30 cellular contexts compared by ENCODE assay signal in genomic region chr4:87382116-87382515, GRCh38. TPM values are rescaled to one million over a fixed set of nuclear protein-coding genes. Genes with fewer than 3 reads are reported as not detected.
"Had no signal": no experiment of that assay in that cellular context is flagged by ENCODE, and none has a peak within 500 bp of the region (broad histone marks: within the 10 kb centered on the region; RNA-seq: fewer than 3 reads in every experiment).

No MANE protein-coding gene starts in this region.

- H3K4me1 ChIP-seq: parathyroid adenoma, psoas muscle, thyroid gland, uterus had no signal

- H3K9me3 Mint-ChIP-seq: natural killer cell treated with Interleukin-12 subunit alpha and Interleukin-12 subunit beta and Interleukin-15 and Interleukin-18, amount 100 ng/mL, for 72 hours; stimulated activated effector memory CD8-positive, alpha-beta T cell treated with anti-CD3 and anti-CD28 coated beads, Interleukin-12 subunit alpha, Interleukin-12 subunit beta, amount 100 ng/mL, for 72 hours; stimulated activated naive B cell treated with anti-CD40 and anti-IgM and Interleukin-4, amounts not matched to agents 10 μg/mL and 1 μg/mL and 100 μg/mL, for 72 hours had no signal

- H3K27ac Mint-ChIP-seq: natural killer cell treated with Interleukin-12 subunit alpha and Interleukin-12 subunit beta and Interleukin-15 and Interleukin-18, amount 100 ng/mL, for 72 hours; progenitor cell of endocrine pancreas; stimulated activated naive B cell treated with anti-CD40 and anti-IgM and Interleukin-4, amounts not matched to agents 10 μg/mL and 1 μg/mL and 100 μg/mL, for 72 hours; stimulated activated naive CD8-positive, alpha-beta T cell treated with anti-CD3 and anti-CD28 coated beads, Interleukin-15, Interleukin-2, amounts not matched to agents 100 ng/mL and 50 ng/mL, for 24 hours; type B pancreatic cell had no signal

- H3K27ac ChIP-seq: ovary, parathyroid adenoma, psoas muscle, right lobe of liver, sigmoid colon, stomach, thyroid gland, transverse colon, upper lobe of right lung had no signal

- H3K36me3 Mint-ChIP-seq: natural killer cell treated with Interleukin-12 subunit alpha and Interleukin-12 subunit beta and Interleukin-15 and Interleukin-18, amount 100 ng/mL, for 72 hours had no signal

- ATAC-seq: naive thymus-derived CD8-positive, alpha-beta T cell; natural killer cell treated with Interleukin-12 subunit alpha and Interleukin-12 subunit beta and Interleukin-15 and Interleukin-18, amount 100 ng/mL, for 72 hours; psoas muscle; right cardiac atrium; stimulated activated effector memory CD8-positive, alpha-beta T cell treated with anti-CD3 and anti-CD28 coated beads, Interleukin-12 subunit alpha, Interleukin-12 subunit beta, amount 100 ng/mL, for 72 hours; stimulated activated naive B cell treated with anti-CD40 and anti-IgM and Interleukin-4, amounts not matched to agents 10 μg/mL and 1 μg/mL and 100 μg/mL, for 72 hours; upper lobe of right lung had no signal

- H3K9ac ChIP-seq: parathyroid adenoma had no signal

- H3K36me3 ChIP-seq: ovary, thoracic aorta, thyroid gland, uterus had no signal

- H3K4me3 Mint-ChIP-seq: naive thymus-derived CD8-positive, alpha-beta T cell; natural killer cell treated with Interleukin-12 subunit alpha and Interleukin-12 subunit beta and Interleukin-15 and Interleukin-18, amount 100 ng/mL, for 72 hours; nephron progenitor cell; neural crest cell; stimulated activated effector memory CD8-positive, alpha-beta T cell treated with anti-CD3 and anti-CD28 coated beads, Interleukin-12 subunit alpha, Interleukin-12 subunit beta, amount 100 ng/mL, for 72 hours; stimulated activated naive B cell treated with anti-CD40 and anti-IgM and Interleukin-4, amounts not matched to agents 10 μg/mL and 1 μg/mL and 100 μg/mL, for 72 hours; stimulated activated naive CD8-positive, alpha-beta T cell treated with anti-CD3 and anti-CD28 coated beads, Interleukin-15, Interleukin-2, amounts not matched to agents 100 ng/mL and 50 ng/mL, for 24 hours; type B pancreatic cell had no signal

- H3K9me3 ChIP-seq: ovary, psoas muscle, right lobe of liver, sigmoid colon, thoracic aorta, thyroid gland, transverse colon, upper lobe of right lung, uterus had no signal

- H3K4me1 Mint-ChIP-seq: nephron progenitor cell had no signal

- DNase-seq: naive thymus-derived CD8-positive, alpha-beta T cell; nephron progenitor cell; occipital lobe; ovary; posterior cingulate gyrus; psoas muscle; right cardiac atrium; right lobe of liver; sigmoid colon; small intestine; stimulated activated CD4-positive, alpha-beta T cell treated with anti-CD3 and anti-CD28 coated beads, Interleukin-15, amount 100 ng/mL, for 24 hours; stimulated activated CD4-positive, alpha-beta T cell treated with anti-CD3 and anti-CD28 coated beads, Interleukin-2, amount 100 ng/mL, for 24 hours; stimulated activated CD4-positive, alpha-beta T cell treated with anti-CD3 and anti-CD28 coated beads, Interleukin-2, amount 100 ng/mL, for 48 hours; stimulated activated CD4-positive, alpha-beta T cell treated with anti-CD3 and anti-CD28 coated beads, Interleukin-4, amount 100 ng/mL, for 24 hours; stimulated activated naive B cell treated with anti-CD40 and anti-IgM and Interleukin-4, amounts not matched to agents 10 μg/mL and 1 μg/mL and 100 μg/mL, for 72 hours; stimulated activated naive CD4-positive, alpha-beta T cell treated with Interleukin-2 at 50 U/mL for 16 hours; stomach; thyroid gland; transverse colon; upper lobe of right lung; uterus had no signal

- H3K27me3 ChIP-seq: ovary, right lobe of liver, sigmoid colon, stomach, thyroid gland, transverse colon, upper lobe of right lung, uterus had no signal

- H3K4me3 ChIP-seq: ovary, psoas muscle, right lobe of liver, sigmoid colon, stomach, thoracic aorta, thyroid gland, transverse colon, upper lobe of right lung, uterus had no signal

- H3K27me3 Mint-ChIP-seq: naive thymus-derived CD8-positive, alpha-beta T cell; natural killer cell treated with Interleukin-12 subunit alpha and Interleukin-12 subunit beta and Interleukin-15 and Interleukin-18, amount 100 ng/mL, for 72 hours; progenitor cell of endocrine pancreas; stimulated activated naive B cell treated with anti-CD40 and anti-IgM and Interleukin-4, amounts not matched to agents 10 μg/mL and 1 μg/mL and 100 μg/mL, for 72 hours; stimulated activated naive CD8-positive, alpha-beta T cell treated with anti-CD3 and anti-CD28 coated beads, Interleukin-15, Interleukin-2, amounts not matched to agents 100 ng/mL and 50 ng/mL, for 24 hours; type B pancreatic cell had no signal

RNA-seq across cellular contexts. Expression of gene HSD17B13, which starts 59.4 kb away (rescaled TPM):
- total RNA-seq: neural crest cell, skeletal muscle tissue had no signal
